Comparison of ENCODE assay signal across 1 cellular context in genomic region chr5:43007246-43007910, GRCh38.
TF ChIP-seq lines count a peak whose summit lies in the region.

No MANE protein-coding gene starts in this region.

TF ChIP-seq in K562, 482 proteins besides CTCF, POLR2A, EP300 and RAD21 (continued from another document and continues in another):
- TF ChIP-seq HNRNPUL1 (IDR thresholded peaks at IDR 0.05; ENCODE audit: low read length) (no peak), CREM (IDR thresholded peaks at IDR 0.05; ENCODE audit: low read depth) (peak; percentile 28; the same call in 1 of the 2 replicates), FIP1L1 (IDR thresholded peaks at IDR 0.05; ENCODE audit: low read depth, low read length, poor library complexity, severe bottlenecking) (no peak), FOXA1 (IDR thresholded peaks at IDR 0.05; ENCODE audit: borderline replicate concordance) (no peak), ARID1B (IDR thresholded peaks at IDR 0.05) (peak; percentile 94), SLC30A9 (CRISPR knock-in tag; IDR thresholded peaks at IDR 0.05) (no peak), ZEB2 (IDR thresholded peaks at IDR 0.05) (0 out of 2 replicates have a peak, but pooled peaks have one; percentile 16), LEF1 (IDR thresholded peaks at IDR 0.05) (peak; percentile 85), CBX3 (IDR thresholded peaks at IDR 0.05; ENCODE audit: borderline replicate concordance in 1 of 2, low read length in 2 of 2) (peak in 1 of 2 experiments; percentile 74; a peak in 2 of 3 replicates), ATF3 (IDR thresholded peaks at IDR 0.05) (peak; percentile 52; the same call in 1 of the 2 replicates), ATF3 (CRISPR knock-in tag; conservative IDR thresholded peaks at IDR 0.05) (no peak; the same call in 1 of the 2 replicates), HDAC2 (IDR thresholded peaks at IDR 0.05) (peak; percentile 21; the same call in 1 of the 2 replicates), KLF16 (IDR thresholded peaks at IDR 0.05) (peak; percentile 59; the same call in 1 of the 2 replicates), ETV1 (tag; conservative IDR thresholded peaks at IDR 0.05; ENCODE audit: low read depth) (peak; percentile 63), NR4A1 (CRISPR knock-in tag; IDR thresholded peaks at IDR 0.05) (0 out of 2 replicates have a peak, but pooled peaks have one; percentile 22), NR4A1 (tag; IDR thresholded peaks at IDR 0.05) (peak; percentile 24; the same call in 1 of the 2 replicates), SMARCA4 (IDR thresholded peaks at IDR 0.05) (peak; percentile 88), RBM39 (optimal IDR thresholded peaks at IDR 0.05; ENCODE audit: low read depth, low read length) (no peak), DMBX1 (CRISPR knock-in tag; IDR thresholded peaks at IDR 0.05; ENCODE audit: borderline replicate concordance) (peak; percentile 79; the same call in 1 of the 2 replicates), HMGXB4 (CRISPR knock-in tag; IDR thresholded peaks at IDR 0.05) (no peak), POLR2B (IDR thresholded peaks at IDR 0.05; ENCODE audit: low read depth, partially characterized antibody) (peak; percentile 65), GATA2 (CRISPR knock-in tag; IDR thresholded peaks at IDR 0.05) (peak; percentile 92), TEAD2 (tag; IDR thresholded peaks at IDR 0.05) (no peak), ZNF655 (CRISPR knock-in tag; IDR thresholded peaks at IDR 0.05) (no peak), KAT2B (IDR thresholded peaks at IDR 0.05; ENCODE audit: low read depth, low read length) (no peak), HINFP (tag; conservative IDR thresholded peaks at IDR 0.05; ENCODE audit: low read depth) (peak; percentile 63; the same call in 1 of the 2 replicates), ETV6 (IDR thresholded peaks at IDR 0.05; ENCODE audit: borderline replicate concordance in 1 of 2, low read depth in 2 of 2, low read length in 1 of 2) (peak in 1 of 2 experiments; percentile 62; a peak in 1 of 4 replicates), ETV6 (CRISPR knock-in tag; IDR thresholded peaks at IDR 0.05; ENCODE audit: borderline replicate concordance) (no peak), STAT5A (IDR thresholded peaks at IDR 0.05; ENCODE audit: borderline replicate concordance, low read length) (peak; percentile 58; the same call in 1 of the 2 replicates), PTTG1 (tag; IDR thresholded peaks at IDR 0.05; ENCODE audit: low read depth) (no peak), TAF9B (IDR thresholded peaks at IDR 0.05; ENCODE audit: partially characterized antibody) (peak; percentile 33), ZNF384 (IDR thresholded peaks at IDR 0.05; ENCODE audit: low read depth, low read length) (no peak), ZNF311 (CRISPR knock-in tag; IDR thresholded peaks at IDR 0.05) (peak; percentile 40; the same call in 1 of the 2 replicates), MNT (conservative IDR thresholded peaks at IDR 0.05) (peak in 1 of 2 experiments; percentile 67; a peak in 3 of 4 replicates), KLF6 (CRISPR knock-in tag; IDR thresholded peaks at IDR 0.05; ENCODE audit: borderline replicate concordance) (no peak), NUFIP1 (IDR thresholded peaks at IDR 0.05; ENCODE audit: partially characterized antibody) (no peak), HDAC1 (IDR thresholded peaks at IDR 0.05) (peak in 1 of 2 experiments; percentile 54; a peak in 2 of 4 replicates), PRDM10 (IDR thresholded peaks at IDR 0.05; ENCODE audit: partially characterized antibody) (peak; percentile 14), ELF4 (CRISPR knock-in tag; IDR thresholded peaks at IDR 0.05) (0 out of 2 replicates have a peak, but pooled peaks have one; percentile 14), NRF1 (conservative IDR thresholded peaks at IDR 0.05 in 1 of 2, IDR thresholded peaks at IDR 0.05 in 1 of 2) (peak; percentile 98), TRIM24 (IDR thresholded peaks at IDR 0.05) (peak; percentile 81 to 83)
- TF ChIP-seq, protein P1, sequence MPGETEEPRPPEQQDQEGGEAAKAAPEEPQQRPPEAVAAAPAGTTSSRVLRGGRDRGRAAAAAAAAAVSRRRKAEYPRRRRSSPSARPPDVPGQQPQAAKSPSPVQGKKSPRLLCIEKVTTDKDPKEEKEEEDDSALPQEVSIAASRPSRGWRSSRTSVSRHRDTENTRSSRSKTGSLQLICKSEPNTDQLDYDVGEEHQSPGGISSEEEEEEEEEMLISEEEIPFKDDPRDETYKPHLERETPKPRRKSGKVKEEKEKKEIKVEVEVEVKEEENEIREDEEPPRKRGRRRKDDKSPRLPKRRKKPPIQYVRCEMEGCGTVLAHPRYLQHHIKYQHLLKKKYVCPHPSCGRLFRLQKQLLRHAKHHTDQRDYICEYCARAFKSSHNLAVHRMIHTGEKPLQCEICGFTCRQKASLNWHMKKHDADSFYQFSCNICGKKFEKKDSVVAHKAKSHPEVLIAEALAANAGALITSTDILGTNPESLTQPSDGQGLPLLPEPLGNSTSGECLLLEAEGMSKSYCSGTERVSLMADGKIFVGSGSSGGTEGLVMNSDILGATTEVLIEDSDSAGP (CRISPR knock-in tag; IDR thresholded peaks at IDR 0.05), result 0 out of 2 replicates have a peak, but pooled peaks have one; percentile 33
- TF ChIP-seq, protein P2, sequence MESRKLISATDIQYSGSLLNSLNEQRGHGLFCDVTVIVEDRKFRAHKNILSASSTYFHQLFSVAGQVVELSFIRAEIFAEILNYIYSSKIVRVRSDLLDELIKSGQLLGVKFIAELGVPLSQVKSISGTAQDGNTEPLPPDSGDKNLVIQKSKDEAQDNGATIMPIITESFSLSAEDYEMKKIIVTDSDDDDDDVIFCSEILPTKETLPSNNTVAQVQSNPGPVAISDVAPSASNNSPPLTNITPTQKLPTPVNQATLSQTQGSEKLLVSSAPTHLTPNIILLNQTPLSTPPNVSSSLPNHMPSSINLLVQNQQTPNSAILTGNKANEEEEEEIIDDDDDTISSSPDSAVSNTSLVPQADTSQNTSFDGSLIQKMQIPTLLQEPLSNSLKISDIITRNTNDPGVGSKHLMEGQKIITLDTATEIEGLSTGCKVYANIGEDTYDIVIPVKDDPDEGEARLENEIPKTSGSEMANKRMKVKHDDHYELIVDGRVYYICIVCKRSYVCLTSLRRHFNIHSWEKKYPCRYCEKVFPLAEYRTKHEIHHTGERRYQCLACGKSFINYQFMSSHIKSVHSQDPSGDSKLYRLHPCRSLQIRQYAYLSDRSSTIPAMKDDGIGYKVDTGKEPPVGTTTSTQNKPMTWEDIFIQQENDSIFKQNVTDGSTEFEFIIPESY (CRISPR knock-in tag; IDR thresholded peaks at IDR 0.05), result peak; percentile 95
- TF ChIP-seq, protein P3, sequence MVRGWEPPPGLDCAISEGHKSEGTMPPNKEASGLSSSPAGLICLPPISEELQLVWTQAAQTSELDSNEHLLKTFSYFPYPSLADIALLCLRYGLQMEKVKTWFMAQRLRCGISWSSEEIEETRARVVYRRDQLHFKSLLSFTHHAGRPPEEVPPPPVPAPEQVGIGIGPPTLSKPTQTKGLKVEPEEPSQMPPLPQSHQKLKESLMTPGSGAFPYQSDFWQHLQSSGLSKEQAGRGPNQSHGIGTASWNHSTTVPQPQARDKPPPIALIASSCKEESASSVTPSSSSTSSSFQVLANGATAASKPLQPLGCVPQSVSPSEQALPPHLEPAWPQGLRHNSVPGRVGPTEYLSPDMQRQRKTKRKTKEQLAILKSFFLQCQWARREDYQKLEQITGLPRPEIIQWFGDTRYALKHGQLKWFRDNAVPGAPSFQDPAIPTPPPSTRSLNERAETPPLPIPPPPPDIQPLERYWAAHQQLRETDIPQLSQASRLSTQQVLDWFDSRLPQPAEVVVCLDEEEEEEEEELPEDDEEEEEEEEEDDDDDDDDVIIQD (CRISPR knock-in tag; IDR thresholded peaks at IDR 0.05), result no peak
